In genomic region chr4:106201373-106201772, GRCh38 we compare ENCODE assay signal across 10 cellular contexts.
DNase-seq lines count a peak whose midpoint lies in the region; ATAC-seq, FAIRE-seq and TF ChIP-seq lines count a peak whose summit lies in the region.
"Had no signal": no experiment of that assay in that cellular context is flagged by ENCODE, and none has a peak within 500 bp of the region (broad histone marks: within the 10 kb centered on the region; RNA-seq: fewer than 3 reads in every experiment).

No MANE protein-coding gene starts in this region.

- H3K4me3 Mint-ChIP-seq in naive thymus-derived CD8-positive, alpha-beta T cell: no peak overlapping the region

- H3K4me2 ChIP-seq in PC-3 (ENCODE audit: low read length): no peak overlapping the region

- H4K20me1 ChIP-seq in PC-3 (ENCODE audit: low read length): no peaks in the 10 kb centered on the region

- H3K9me2 ChIP-seq in PC-3 (replicated peaks; ENCODE audit: low read length): no peaks in the 10 kb centered on the region

- BruUV-seq in PC-3 (replicated peaks; lab: Mats Ljungman, UMichigan): no TSS peak

- no peaks in the 10 kb centered on the region for H3K9me3 Mint-ChIP-seq in naive thymus-derived CD8-positive, alpha-beta T cell

- ATAC-seq in PC-3: peak; percentile 59; the same call in 1 of the 2 replicates
- no peak for ATAC-seq in naive thymus-derived CD8-positive, alpha-beta T cell
- ATAC-seq in GM19463 (IDR thresholded peaks at IDR 0.05; ENCODE audit: unreplicated experiment): no peak
- no peak for ATAC-seq in GM21526 (IDR thresholded peaks at IDR 0.05; ENCODE audit: low FRiP score, unreplicated experiment)

- peak; percentile 98 for FAIRE-seq in A204.1 (lab: Jason Lieb, UNC)

- no peaks in the 10 kb centered on the region for H3K4me1 ChIP-seq in PC-3 (ENCODE audit: insufficient read depth, low read length)
- H3K4me1 ChIP-seq: colonic mucosa had no signal

- no peak overlapping the region for H3K27ac Mint-ChIP-seq in naive thymus-derived CD8-positive, alpha-beta T cell

- intact Hi-C loops in PC-3 (cut with micrococcal nuclease): loop anchor here (5.0 to 10.0 kb wide), 3 partner anchors 307 to 679 kb away; partner anchors contain the start of gene NPNT

- H3K27me3 Mint-ChIP-seq in naive thymus-derived CD8-positive, alpha-beta T cell: no peaks in the 10 kb centered on the region

- H3K27me3 ChIP-seq in PC-3 (ENCODE audit: low read length): no peaks in the 10 kb centered on the region
- H3K27me3 ChIP-seq: colonic mucosa had no signal

- no peaks in the 10 kb centered on the region for H3K4me1 Mint-ChIP-seq in naive thymus-derived CD8-positive, alpha-beta T cell

- no peak overlapping the region for H3K9ac ChIP-seq in PC-3 (ENCODE audit: low read length)

- H3K79me2 ChIP-seq in PC-3 (ENCODE audit: low read length): no peaks in the 10 kb centered on the region

- H3K9me3 ChIP-seq in PC-3 (ENCODE audit: low read length): no peaks in the 10 kb centered on the region
- H3K9me3 ChIP-seq: colonic mucosa had no signal

- no peaks in the 10 kb centered on the region for H3F3A ChIP-seq in PC-3 (ENCODE audit: low read length, unreplicated experiment)

- POLR2A ChIA-PET in PC-3 (lab: Charles Lee; ENCODE audit: unreplicated experiment): no interaction called here
- POLR2A ChIA-PET in naive thymus-derived CD8-positive, alpha-beta T cell (lab: Charles Lee): no interaction called here

- no peak overlapping the region for H3K4me3 ChIP-seq in PC-3 (ENCODE audit: low read length)
- H3K4me3 ChIP-seq: colonic mucosa had no signal

- H3K36me3 ChIP-seq in PC-3 (ENCODE audit: low read depth, low read length): no peaks in the 10 kb centered on the region
- H3K36me3 ChIP-seq: colonic mucosa had no signal

- CTCF ChIA-PET in PC-3 (lab: Charles Lee): no interaction called here

- H3K36me3 Mint-ChIP-seq in naive thymus-derived CD8-positive, alpha-beta T cell: peaks cover 2 to 28% (median 14%) of the 10 kb centered on the region in 3 donors

- peak; percentile 33 for DNase-seq in PC-3
- DNase-seq in fibroblast of peridontal ligament (ENCODE audit: extremely low read depth): peak; percentile 39
- no peak for DNase-seq in naive thymus-derived CD8-positive, alpha-beta T cell
- DNase-seq in stimulated activated CD4-positive, alpha-beta T cell treated with anti-CD3 and anti-CD28 coated beads, Interleukin-4, amount 100 ng/mL, for 4 hours: no peak
- DNase-seq: colonic mucosa, NCI-H774 had no signal

- no peak overlapping the region for H2AFZ ChIP-seq in PC-3 (ENCODE audit: low read length)

- TF ChIP-seq CTCF in GM12874 (IDR thresholded peaks at IDR 0.05; ENCODE audit: insufficient read depth, low read depth, low read length) (0 out of 2 replicates have a peak, but pooled peaks have one; percentile 18), PC-3 (conservative IDR thresholded peaks at IDR 0.05; ENCODE audit: low read depth, low read length) (peak; percentile 71)

- no peak overlapping the region for H3K27ac ChIP-seq in PC-3 (ENCODE audit: low read length)
- H3K27ac ChIP-seq: colonic mucosa had no signal

Comparison
In these comparisons a context has a peak if more than half of its experiments do, and no peak if none do; other contexts are left out.
1. DNase-seq: peak in PC-3 (single experiment) and fibroblast of peridontal ligament (single experiment); none in naive thymus-derived CD8-positive, alpha-beta T cell (0 of 10) and stimulated activated CD4-positive, alpha-beta T cell treated with anti-CD3 and anti-CD28 coated beads, Interleukin-4, amount 100 ng/mL, for 4 hours (0 of 2).